6 cellular contexts compared by ENCODE assay signal in genomic region chr10:133577037-133577436, GRCh38. TPM values are rescaled to one million over a fixed set of nuclear protein-coding genes. Genes with fewer than 3 reads are reported as not detected.
"Had no signal": no experiment of that assay in that cellular context is flagged by ENCODE, and none has a peak within 500 bp of the region (broad histone marks: within the 10 kb centered on the region; RNA-seq: fewer than 3 reads in every experiment).

No MANE protein-coding gene starts in this region.

RNA-seq across cellular contexts. Expression of gene SYCE1, which starts 11.7 kb away (rescaled TPM):
- total RNA-seq: H4, H7, HepG2, HFFc6 had no signal
- polyA plus RNA-seq: HepG2, IgD-negative memory B cell had no signal

RNA-seq across cellular contexts. Expression of gene FRG2B, which starts 49.6 kb away (rescaled TPM):
- total RNA-seq: HepG2, HFFc6, HT1080 had no signal
- polyA plus RNA-seq: HepG2, IgD-negative memory B cell had no signal

RNA-seq across cellular contexts. Expression of gene CYP2E1, which starts 49.9 kb away (rescaled TPM):
- polyA plus RNA-seq: IgD-negative memory B cell had no signal
